8 cellular contexts compared by ENCODE assay signal in the genomic region with DNA sequence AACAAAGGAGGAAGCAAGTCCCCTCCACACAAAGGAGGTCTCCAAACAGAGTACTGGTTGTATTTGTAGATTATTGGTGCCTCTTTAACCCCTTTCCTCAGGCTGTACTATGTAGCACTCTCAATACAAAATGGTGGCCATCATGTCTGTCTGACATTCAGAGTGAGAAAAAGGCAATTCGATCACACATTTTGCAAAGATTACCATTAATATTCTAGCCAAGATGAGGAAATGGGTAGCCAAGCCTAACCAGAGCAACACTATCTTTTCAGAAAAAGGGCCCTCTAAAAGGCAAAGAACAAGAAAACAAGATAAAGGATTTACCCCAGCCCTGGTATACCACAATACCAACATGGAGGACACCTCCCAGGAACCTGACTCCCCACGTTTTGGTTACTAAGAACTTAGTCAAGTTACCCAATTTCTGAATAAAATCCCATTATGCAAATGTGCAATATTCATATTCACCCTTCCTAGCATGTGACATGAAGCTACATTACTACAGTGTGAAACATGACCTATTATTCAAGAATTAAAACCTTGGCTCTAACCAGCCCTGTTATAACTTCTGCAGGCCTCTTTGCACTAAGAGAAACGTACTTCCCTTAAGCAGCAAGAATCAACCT. TPM values are rescaled to one million over a fixed set of nuclear protein-coding genes. Genes with fewer than 3 reads are reported as not detected.
A peak's percentile ranks its signal among the peaks of the same experiment; 100 is the strongest.
DNase-seq lines count a peak whose midpoint lies in the region; ATAC-seq and TF ChIP-seq lines count a peak whose summit lies in the region.

No MANE protein-coding gene starts in this region.

- H3K9ac ChIP-seq in skeletal muscle satellite cell (ENCODE audit: low read depth, low read length), result peak overlapping the region; percentile 88

- ATAC-seq in left cardiac atrium (no peak), HG03460 (IDR thresholded peaks at IDR 0.05; ENCODE audit: unreplicated experiment) (no peak)

- H3K9me3 ChIP-seq in right atrium auricular region (no peaks in the 10 kb centered on the region), skeletal muscle satellite cell (replicated peaks; ENCODE audit: low read length) (no peaks in the 10 kb centered on the region)

- DNase-seq in right atrium auricular region (ENCODE audit: low spot score), result no peak
- no peak for DNase-seq in left cardiac atrium
- peak; percentile 21 to 32 for DNase-seq in activated CD4-positive, alpha-beta T cell treated with anti-CD3 and anti-CD28 coated beads, Interleukin-2, amount 50 U/mL, for 48 hours
- peak; percentile 14 for DNase-seq in germinal center (ENCODE audit: low spot score)
- no peak for DNase-seq in activated effector memory CD4-positive, alpha-beta T cell treated with anti-CD3 and anti-CD28 coated beads, Interleukin-2, amount 50 U/mL, for 16 hours
- DNase-seq in NCI-H2171 treated with DMSO at 0.1 percent for 48 hours (lab: John Stamatoyannopoulos, UW), result no peak

- H3K36me3 ChIP-seq in right atrium auricular region, result no peaks in the 10 kb centered on the region
- H3K36me3 ChIP-seq in skeletal muscle satellite cell (ENCODE audit: insufficient read depth, low read length), result no peaks in the 10 kb centered on the region

- H3K4me2 ChIP-seq in skeletal muscle satellite cell (ENCODE audit: low read length), result peak overlapping the region; percentile 82

- TF ChIP-seq CTCF in right atrium auricular region (IDR thresholded peaks at IDR 0.05), result no peak

- H3K27me3 ChIP-seq in right atrium auricular region (no peaks in the 10 kb centered on the region), skeletal muscle satellite cell (ENCODE audit: control insufficient read depth, insufficient read depth, low read length) (no peaks in the 10 kb centered on the region)

- H3K27ac ChIP-seq in right atrium auricular region, result peak overlapping the region; percentile 87 to 88

- H3K4me3 ChIP-seq in right atrium auricular region (peak overlapping the region; percentile 83 to 94), skeletal muscle satellite cell (ENCODE audit: low read length) (peak overlapping the region; percentile 98)

- intact Hi-C loops in left cardiac atrium (cut with DNase I), result no loop called here

- H3K4me1 ChIP-seq in right atrium auricular region, result peaks cover 0 to 39% of the 10 kb centered on the region in 2 donors
- H3K4me1 ChIP-seq in skeletal muscle satellite cell (ENCODE audit: control insufficient read depth, insufficient read depth, low read length), result peaks cover 34% of the 10 kb centered on the region

RNA-seq across cellular contexts. Expression of a gene that starts 2.2 kb away (rescaled TPM):
- total RNA-seq in right atrium auricular region (10 to 100 TPM; 14.6 to 18.5 TPM), left cardiac atrium (10 to 100 TPM; 16.6 to 18.0 TPM)
- 47.8 and 58.1 TPM in 2 replicates for total RNA-seq in skeletal muscle satellite cell (2012; rRNA removed)

RNA-seq across cellular contexts. Expression of a gene that starts 4.8 kb away (rescaled TPM):
- total RNA-seq in right atrium auricular region (not detected), left cardiac atrium (1 to 10 TPM; 1.2 to 1.7 TPM)
- 0.22 TPM in 1 of 2 replicates, not detected in the other for total RNA-seq in skeletal muscle satellite cell (2012; rRNA removed)

Comparison
In these comparisons a context has a peak if more than half of its experiments do, and no peak if none do; other contexts are left out.
1. DNase-seq: peak in activated CD4-positive, alpha-beta T cell treated with anti-CD3 and anti-CD28 coated beads, Interleukin-2, amount 50 U/mL, for 48 hours (2 of 2) and germinal center (single experiment); none in right atrium auricular region (single experiment), left cardiac atrium (single experiment), activated effector memory CD4-positive, alpha-beta T cell treated with anti-CD3 and anti-CD28 coated beads, Interleukin-2, amount 50 U/mL, for 16 hours (single experiment) and NCI-H2171 treated with DMSO at 0.1 percent for 48 hours (single experiment).